Comparison of ENCODE assay signal across 8 cellular contexts in the genomic region with DNA sequence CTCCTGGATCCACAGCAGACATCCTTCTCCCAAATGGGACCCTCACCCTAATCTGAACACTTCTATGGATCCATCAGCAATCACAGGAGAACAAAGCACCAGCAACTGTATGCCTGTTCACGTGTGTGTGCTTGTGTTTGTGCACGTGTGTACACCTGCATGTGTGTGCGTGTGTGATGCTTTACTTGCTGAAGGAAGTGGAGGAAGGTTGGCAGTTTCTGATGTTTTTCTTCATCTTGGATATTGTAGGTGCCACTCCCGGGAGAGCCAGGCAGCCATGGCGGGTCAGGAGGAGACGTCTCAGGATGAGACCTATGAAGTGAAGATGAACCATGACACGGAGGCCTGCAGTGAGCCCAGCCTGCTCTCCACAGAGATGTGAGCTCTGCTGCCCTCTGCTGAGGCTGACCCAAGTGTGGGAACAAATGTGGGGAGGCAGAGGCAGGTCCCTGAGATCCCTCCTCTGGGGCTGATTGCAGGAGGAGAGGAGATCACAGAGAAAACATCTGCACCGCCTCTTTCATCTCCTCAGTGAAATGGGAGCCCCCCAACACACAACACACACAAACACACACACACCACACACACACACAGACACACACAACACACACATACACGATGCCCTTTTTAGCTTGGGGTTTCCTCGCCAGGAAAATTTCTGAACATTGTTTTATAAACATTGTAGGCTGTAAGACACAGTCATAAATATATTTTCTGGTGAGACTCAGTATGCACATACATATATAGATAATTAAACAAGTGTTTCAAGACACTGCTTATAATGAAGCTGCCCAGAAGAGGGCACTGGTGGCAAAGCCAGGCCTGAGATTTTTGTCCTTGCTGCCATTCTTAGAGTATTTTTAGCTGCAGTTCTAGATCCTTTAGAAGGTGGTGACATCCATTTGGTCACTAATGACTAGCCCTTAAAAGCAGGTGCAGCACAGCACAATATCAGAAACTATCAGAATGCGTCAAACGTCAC.
A peak's percentile ranks its signal among the peaks of the same experiment; 100 is the strongest.
DNase-seq lines count a peak whose midpoint lies in the region; FAIRE-seq and TF ChIP-seq lines count a peak whose summit lies in the region.

No MANE protein-coding gene starts in this region.

- H3K4me3 ChIP-seq in fibroblast of mammary gland (ENCODE audit: control insufficient read depth, low read depth, low read length), result no peak overlapping the region
- H3K4me3 ChIP-seq in parathyroid adenoma (ENCODE audit: low read depth, low read length), result no peak overlapping the region

- no peak overlapping the region for H2AFZ ChIP-seq in parathyroid adenoma

- no peaks in the 10 kb centered on the region for H3K36me3 ChIP-seq in parathyroid adenoma (ENCODE audit: control insufficient read depth, insufficient read depth, low read length)

- DNase-seq in stimulated activated CD4-positive, alpha-beta T cell treated with anti-CD3 and anti-CD28 coated beads, Interleukin-4, amount 100 ng/mL, for 24 hours, result peak; percentile 34
- no peak for DNase-seq in stimulated activated CD4-positive, alpha-beta T cell treated with anti-CD3 and anti-CD28 coated beads, Interleukin-12 subunit alpha, Interleukin-12 subunit beta, amount 100 ng/mL, for 4 hours
- peak; percentile 66 for DNase-seq in NCI-H2171 (lab: John Stamatoyannopoulos, UW)
- peak; percentile 21 to 25 for DNase-seq in activated CD4-positive, alpha-beta T cell treated with anti-CD3 and anti-CD28 coated beads, Interleukin-2, amount 50 U/mL, for 4 hours
- peak; percentile 54 for DNase-seq in fibroblast of mammary gland (ENCODE audit: low read depth)
- no peak for DNase-seq in NK-92 (lab: John Stamatoyannopoulos, UW; ENCODE audit: unreplicated experiment)
- DNase-seq in GM12891 (ENCODE audit: insufficient read length, low spot score), result no peak

- no peak overlapping the region for H3K9ac ChIP-seq in parathyroid adenoma

- peak; percentile 46 for TF ChIP-seq CTCF in fibroblast of mammary gland (conservative IDR thresholded peaks at IDR 0.05; ENCODE audit: control insufficient read depth, insufficient read depth, low read depth, low read length)
- TF ChIP-seq CTCF in parathyroid adenoma (IDR thresholded peaks at IDR 0.05), result peak; percentile 59

- no peaks in the 10 kb centered on the region for H3K79me2 ChIP-seq in parathyroid adenoma

- no peaks in the 10 kb centered on the region for H3K27me3 ChIP-seq in parathyroid adenoma (ENCODE audit: control insufficient read depth, insufficient read depth, low read length)

- no peak overlapping the region for H3K4me2 ChIP-seq in parathyroid adenoma (ENCODE audit: low read length)

- no peaks in the 10 kb centered on the region for H3K4me1 ChIP-seq in parathyroid adenoma

- H3K27ac ChIP-seq in parathyroid adenoma, result no peak overlapping the region

- no peaks in the 10 kb centered on the region for H3K9me3 ChIP-seq in parathyroid adenoma (ENCODE audit: control insufficient read depth, low read length)

- FAIRE-seq in GM12891 (lab: Jason Lieb, UNC), result no peak

- TF ChIP-seq POLR2A in GM12891 (IDR thresholded peaks at IDR 0.05; ENCODE audit: low read depth, low read length), result no peak

TF ChIP-seq in GM12891, 5 proteins besides CTCF, POLR2A, EP300 and RAD21:
- no peak for TF ChIP-seq POU2F2 (IDR thresholded peaks at IDR 0.05; ENCODE audit: low read depth, low read length)
- TF ChIP-seq PAX5 (IDR thresholded peaks at IDR 0.05; ENCODE audit: insufficient read depth, low read length, severe bottlenecking), result no peak
- TF ChIP-seq POLR2AphosphoS5 (IDR thresholded peaks at IDR 0.05; ENCODE audit: low read depth, low read length), result no peak
- no peak for TF ChIP-seq TAF1 (IDR thresholded peaks at IDR 0.05; ENCODE audit: low read depth, low read length)
TF ChIP-seq in GM12891: peak in this region for 0.

Comparison
In these comparisons a context has a peak if more than half of its experiments do, and no peak if none do; other contexts are left out.
1. DNase-seq: peak in stimulated activated CD4-positive, alpha-beta T cell treated with anti-CD3 and anti-CD28 coated beads, Interleukin-4, amount 100 ng/mL, for 24 hours (single experiment), NCI-H2171 (single experiment), activated CD4-positive, alpha-beta T cell treated with anti-CD3 and anti-CD28 coated beads, Interleukin-2, amount 50 U/mL, for 4 hours (2 of 2) and fibroblast of mammary gland (single experiment); none in stimulated activated CD4-positive, alpha-beta T cell treated with anti-CD3 and anti-CD28 coated beads, Interleukin-12 subunit alpha, Interleukin-12 subunit beta, amount 100 ng/mL, for 4 hours (single experiment), NK-92 (single experiment) and GM12891 (single experiment).